10 cellular contexts compared by ENCODE assay signal in genomic region chr15:38226867-38227266, GRCh38. TPM values are rescaled to one million over a fixed set of nuclear protein-coding genes. Genes with fewer than 3 reads are reported as not detected.
DNase-seq lines count a peak whose midpoint lies in the region; ATAC-seq, FAIRE-seq and TF ChIP-seq lines count a peak whose summit lies in the region.
"Had no signal": no experiment of that assay in that cellular context is flagged by ENCODE, and none has a peak within 500 bp of the region (broad histone marks: within the 10 kb centered on the region; RNA-seq: fewer than 3 reads in every experiment).

No MANE protein-coding gene starts in this region.

- H3K4me3 Mint-ChIP-seq in activated CD4-positive, alpha-beta memory T cell treated with anti-CD3 and anti-CD28 coated beads, Interleukin-2, amount 10 ng/mL, durations not matched to agents 7 days and 5 days = no peak overlapping the region
- no peak overlapping the region for H3K4me3 Mint-ChIP-seq in nephron progenitor cell
- H3K4me3 Mint-ChIP-seq: IgD-negative memory B cell had no signal

- no peak overlapping the region for H3K27ac ChIP-seq in small intestine (ENCODE audit: low read depth in 1 of 2, low read length in 1 of 2)
- H3K27ac ChIP-seq: gastrocnemius medialis had no signal

- H3K9me3 ChIP-seq in small intestine (ENCODE audit: control insufficient read depth, low read depth) = no peaks in the 10 kb centered on the region
- H3K9me3 ChIP-seq: gastrocnemius medialis had no signal

- H3K4me1 Mint-ChIP-seq in activated CD4-positive, alpha-beta memory T cell treated with anti-CD3 and anti-CD28 coated beads, Interleukin-2, amount 10 ng/mL, durations not matched to agents 7 days and 5 days = no peaks in the 10 kb centered on the region
- peaks cover 8% of the 10 kb centered on the region for H3K4me1 Mint-ChIP-seq in nephron progenitor cell
- H3K4me1 Mint-ChIP-seq: IgD-negative memory B cell had no signal

- intact Hi-C loops in left cardiac atrium (cut with DNase I) = no loop called here

- no peaks in the 10 kb centered on the region for H3K36me3 Mint-ChIP-seq in activated CD4-positive, alpha-beta memory T cell treated with anti-CD3 and anti-CD28 coated beads, Interleukin-2, amount 10 ng/mL, durations not matched to agents 7 days and 5 days (ENCODE audit: low read depth)
- no peaks in the 10 kb centered on the region for H3K36me3 Mint-ChIP-seq in nephron progenitor cell (ENCODE audit: low read depth)
- H3K36me3 Mint-ChIP-seq: IgD-negative memory B cell had no signal

- TF ChIP-seq CTCF in nephron progenitor cell (IDR thresholded peaks at IDR 0.05) = no peak

- POLR2A ChIA-PET in activated CD4-positive, alpha-beta memory T cell treated with anti-CD3 and anti-CD28 coated beads, Interleukin-2, amount 10 ng/mL, durations not matched to agents 7 days and 5 days (lab: Charles Lee) = no interaction called here

- ATAC-seq in left cardiac atrium = peak; percentile 81 to 84
- ATAC-seq: gastrocnemius medialis had no signal

- H3K4me1 ChIP-seq in small intestine (ENCODE audit: control insufficient read depth in 2 of 2, insufficient read depth in 1 of 2, low read depth in 1 of 2, low read length in 1 of 2) = no peaks in the 10 kb centered on the region
- H3K4me1 ChIP-seq: gastrocnemius medialis had no signal

- no peaks in the 10 kb centered on the region for H3K9me3 Mint-ChIP-seq in activated CD4-positive, alpha-beta memory T cell treated with anti-CD3 and anti-CD28 coated beads, Interleukin-2, amount 10 ng/mL, durations not matched to agents 7 days and 5 days
- no peaks in the 10 kb centered on the region for H3K9me3 Mint-ChIP-seq in nephron progenitor cell
- H3K9me3 Mint-ChIP-seq: IgD-negative memory B cell had no signal

- no peak overlapping the region for H3K4me3 ChIP-seq in small intestine (ENCODE audit: low read depth in 1 of 2, low read length in 2 of 2)
- H3K4me3 ChIP-seq: gastrocnemius medialis had no signal

- no peaks in the 10 kb centered on the region for H3K27me3 ChIP-seq in small intestine (ENCODE audit: control insufficient read depth in 2 of 2, insufficient read depth in 2 of 2, low read length in 2 of 2)
- H3K27me3 ChIP-seq: gastrocnemius medialis had no signal

- DNase-seq in HPDE6-E6E7 (ENCODE audit: extremely low spot score) = peak; percentile 54
- peak; percentile 86 for DNase-seq in amniotic epithelial cell (ENCODE audit: low read depth)
- DNase-seq in left cardiac atrium = peak; percentile 36
- DNase-seq in small intestine = peak; percentile 85
- DNase-seq in MV-4-11 (lab: John Stamatoyannopoulos, UW) = no peak
- DNase-seq in activated CD4-positive, alpha-beta memory T cell treated with anti-CD3 and anti-CD28 coated beads, Interleukin-2, amount 10 ng/mL, durations not matched to agents 7 days and 5 days = no peak
- DNase-seq in nephron progenitor cell = no peak
- no peak for DNase-seq in DMS79 treated with DMSO at 0.1 percent for 48 hours (lab: John Stamatoyannopoulos, UW)

- CTCF ChIA-PET in activated CD4-positive, alpha-beta memory T cell treated with anti-CD3 and anti-CD28 coated beads, Interleukin-2, amount 10 ng/mL, durations not matched to agents 7 days and 5 days (lab: Charles Lee) = no interaction called here

- peaks cover 7% of the 10 kb centered on the region for H3K27me3 Mint-ChIP-seq in activated CD4-positive, alpha-beta memory T cell treated with anti-CD3 and anti-CD28 coated beads, Interleukin-2, amount 10 ng/mL, durations not matched to agents 7 days and 5 days
- no peaks in the 10 kb centered on the region for H3K27me3 Mint-ChIP-seq in nephron progenitor cell (ENCODE audit: low read depth, poor library complexity)
- H3K27me3 Mint-ChIP-seq: IgD-negative memory B cell had no signal

- H3K27ac Mint-ChIP-seq in activated CD4-positive, alpha-beta memory T cell treated with anti-CD3 and anti-CD28 coated beads, Interleukin-2, amount 10 ng/mL, durations not matched to agents 7 days and 5 days = no peak overlapping the region
- no peak overlapping the region for H3K27ac Mint-ChIP-seq in nephron progenitor cell
- H3K27ac Mint-ChIP-seq: IgD-negative memory B cell had no signal

- 17 to 54% (median 32%) methylated on average over 3 of the region's 3 CpGs for WGBS in small intestine, 3 donors

- no peak for FAIRE-seq in small intestine (lab: Jason Lieb, UNC)

- H3K36me3 ChIP-seq in small intestine (ENCODE audit: control insufficient read depth in 2 of 2, insufficient read depth in 2 of 2, low read length in 2 of 2) = no peaks in the 10 kb centered on the region
- H3K36me3 ChIP-seq: gastrocnemius medialis had no signal

RNA-seq across cellular contexts. Expression of gene SPRED1, which starts 25.8 kb away (rescaled TPM):
- 10 to 100 TPM; 16.1 to 19.9 TPM for total RNA-seq in left cardiac atrium
- 1 to 10 TPM in 2 of 3 donors, under 1 TPM in 1; 0.89 to 4.0 (median 3.0) TPM for polyA plus RNA-seq in small intestine
- total RNA-seq in activated CD4-positive, alpha-beta memory T cell treated with anti-CD3 and anti-CD28 coated beads, Interleukin-2, amount 10 ng/mL, durations not matched to agents 7 days and 5 days = under 1 TPM; 0.10 to 0.13 TPM

Comparison
In these comparisons a context has a peak if more than half of its experiments do, and no peak if none do; other contexts are left out.
1. DNase-seq: peak in HPDE6-E6E7 (single experiment), amniotic epithelial cell (single experiment), left cardiac atrium (single experiment) and small intestine (single experiment); none in MV-4-11 (single experiment), activated CD4-positive, alpha-beta memory T cell treated with anti-CD3 and anti-CD28 coated beads, Interleukin-2, amount 10 ng/mL, durations not matched to agents 7 days and 5 days (single experiment), nephron progenitor cell (single experiment) and DMS79 treated with DMSO at 0.1 percent for 48 hours (single experiment).
2. RNA of gene SPRED1, which starts 25.8 kb away (total RNA-seq): 16.1 to 19.9 TPM in left cardiac atrium; 0.10 to 0.13 TPM in activated CD4-positive, alpha-beta memory T cell treated with anti-CD3 and anti-CD28 coated beads, Interleukin-2, amount 10 ng/mL, durations not matched to agents 7 days and 5 days; every median in the first group is over 10 times any median in the second.